ENCODE assay signal across 8 cellular contexts in the genomic region with DNA sequence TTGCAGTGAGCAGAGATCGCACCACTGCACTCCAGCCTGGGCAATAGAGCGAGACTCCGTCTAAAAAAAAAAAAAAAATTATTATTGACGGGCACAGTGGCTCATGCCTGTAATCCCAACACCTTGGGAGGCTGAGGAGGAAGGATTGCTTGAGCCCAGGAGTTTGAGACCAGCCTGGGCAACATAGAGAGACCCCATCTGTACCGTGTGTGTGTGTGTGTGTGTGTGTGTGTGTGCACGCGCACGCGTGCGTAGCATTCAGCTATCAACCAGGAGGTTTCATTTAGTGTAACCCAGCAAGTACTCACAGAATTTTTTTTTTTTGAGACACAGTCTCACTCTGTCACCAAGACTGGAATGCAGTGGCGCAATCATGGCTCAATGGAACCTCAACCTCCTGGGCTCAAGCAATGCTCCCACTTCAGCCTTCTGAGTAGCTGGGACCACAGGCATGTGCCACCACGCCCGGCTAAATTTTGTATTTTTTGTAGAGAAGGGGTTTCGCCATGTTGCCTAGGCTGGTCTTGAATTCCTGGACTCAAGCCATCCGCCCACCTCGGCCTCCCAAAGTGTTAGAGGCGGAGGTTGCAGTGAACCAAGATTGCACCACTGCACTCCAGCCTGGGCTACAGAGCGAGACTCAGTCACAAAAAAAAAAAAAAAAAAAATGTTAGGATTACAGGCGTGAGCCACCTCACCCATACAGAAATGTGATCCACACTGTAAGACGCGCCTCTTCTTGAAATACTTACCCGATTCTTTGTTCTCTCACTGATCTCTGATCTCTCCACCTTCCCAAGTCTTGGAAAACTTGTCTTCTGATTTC. TPM values are rescaled to one million over a fixed set of nuclear protein-coding genes. Genes with fewer than 3 reads are reported as not detected.
DNase-seq lines count a peak whose midpoint lies in the region; ATAC-seq, FAIRE-seq and TF ChIP-seq lines count a peak whose summit lies in the region.
"Not testable (repeated sequence)": the region's sequence is repeated elsewhere in the genome, so short reads cannot be mapped to it uniquely, and the experiment has no call there.

No MANE protein-coding gene starts in this region.

- CTCF ChIA-PET in A549 (lab: Yijun Ruan, JAX) (interaction anchor here (0.7 to 21.3 kb wide), 7 partner anchors 8 to 212 kb away, joined by 3 to 435 read pairs (median 4); partner anchors contain the start of gene IMPA2), OCI-LY7 (lab: Charles Lee; ENCODE audit: unreplicated experiment) (interaction anchor here (0.6 kb wide), 1 partner anchor 9 kb away, joined by 3 read pairs; no protein-coding TSS in a partner anchor)
- CTCF ChIA-PET in naive thymus-derived CD4-positive, alpha-beta T cell (lab: Charles Lee), result interaction anchor here (1.9 kb wide), 1 partner anchor 8 kb away, joined by 9 read pairs; no protein-coding TSS in a partner anchor

- FAIRE-seq in A549 (lab: Jason Lieb, UNC), result not testable (repeated sequence)

- not testable (repeated sequence) for H3K27me3 Mint-ChIP-seq in H9 (ENCODE audit: low read depth); activated naive CD8-positive, alpha-beta T cell treated with anti-CD3 and anti-CD28 coated beads, Interleukin-2, amount 10 ng/mL, durations not matched to agents 7 days and 5 days; endodermal cell (ENCODE audit: insufficient read depth); naive thymus-derived CD4-positive, alpha-beta T cell

- peaks cover 35% of the 10 kb centered on the region for H3K4me1 ChIP-seq in A549
- H3K4me1 ChIP-seq in H9 (ENCODE audit: insufficient read depth, low read length); OCI-LY7 (ENCODE audit: insufficient read depth, low read length, poor library complexity, severe bottlenecking); endodermal cell (ENCODE audit: control insufficient read depth, insufficient read depth, low read length); naive thymus-derived CD4-positive, alpha-beta T cell (ENCODE audit: control insufficient read depth in 2 of 2, insufficient read depth in 2 of 2, low read length in 2 of 2): not testable (repeated sequence)
- peaks cover 12% of the 10 kb centered on the region for H3K4me1 ChIP-seq in iPS-18a (ENCODE audit: control insufficient read depth, low read depth, low read length)
- H3K4me1 ChIP-seq in smooth muscle cell (ENCODE audit: low read depth), result peaks cover 19% of the 10 kb centered on the region

- TF ChIP-seq EP300 in A549 (IDR thresholded peaks at IDR 0.05), result not testable (repeated sequence)

- H3F3A ChIP-seq in smooth muscle cell (ENCODE audit: low read depth), result peaks cover 22% of the 10 kb centered on the region

- H3K4me3 ChIP-seq in A549 (peak overlapping the region; percentile 49; the same call in 1 of the 3 replicates), iPS-18a (ENCODE audit: low read length) (peak overlapping the region; percentile 82), smooth muscle cell (peak overlapping the region; percentile 42)
- H3K4me3 ChIP-seq in OCI-LY7 (ENCODE audit: low read depth, low read length, poor library complexity, severe bottlenecking); endodermal cell (ENCODE audit: low read length); naive thymus-derived CD4-positive, alpha-beta T cell (ENCODE audit: low read length): not testable (repeated sequence)

- not testable (repeated sequence) for H2BK12ac ChIP-seq in H9 (ENCODE audit: insufficient read length, low read depth, low read length)

- H4K8ac ChIP-seq in H9 (replicated peaks; ENCODE audit: insufficient read length, low read depth, low read length), result not testable (repeated sequence)

- POLR2A ChIA-PET in A549 (lab: Yijun Ruan, JAX), result interaction anchor here (1.1 to 4.7 kb wide), 5 partner anchors 8 to 49 kb away, joined by 3 to 50 read pairs (median 4); partner anchors contain the start of gene IMPA2
- POLR2A ChIA-PET in OCI-LY7 (lab: Charles Lee), result interaction anchor here (0.7 kb wide), 2 partner anchors 10 to 267 kb away, joined by 3 to 4 read pairs; no protein-coding TSS in a partner anchor
- POLR2A ChIA-PET in activated naive CD8-positive, alpha-beta T cell treated with anti-CD3 and anti-CD28 coated beads, Interleukin-2, amount 10 ng/mL, durations not matched to agents 7 days and 5 days (lab: Charles Lee), result interaction anchor here (0.8 to 2.6 kb wide), 3 partner anchors 16 to 35 kb away, joined by 3 to 10 read pairs (median 3); partner anchors contain the start of gene IMPA2
- POLR2A ChIA-PET in naive thymus-derived CD4-positive, alpha-beta T cell (lab: Charles Lee), result interaction anchor here (0.6 to 1.3 kb wide), 2 partner anchors 36 to 97 kb away, joined by 3 read pairs; no protein-coding TSS in a partner anchor

- H3K23me2 ChIP-seq in H9 (ENCODE audit: insufficient read length, low read depth, low read length, poor library complexity, severe bottlenecking), result not testable (repeated sequence)

- not testable (repeated sequence) for H2BK20ac ChIP-seq in H9 (ENCODE audit: low read depth, low read length, poor library complexity, severe bottlenecking)

- not testable (repeated sequence) for H3K14ac ChIP-seq in H9 (ENCODE audit: insufficient read depth, low read length)

- not testable (repeated sequence) for H4K5ac ChIP-seq in H9 (ENCODE audit: insufficient read length, low read depth, low read length)

- H3K79me1 ChIP-seq in H9 (ENCODE audit: insufficient read depth, low read depth, low read length, poor library complexity, severe bottlenecking), result not testable (repeated sequence)

- not testable (repeated sequence) for H4K20me1 ChIP-seq in H9 (ENCODE audit: control insufficient read depth, insufficient read depth, insufficient read length); OCI-LY7 (ENCODE audit: insufficient read depth, low read length); smooth muscle cell (ENCODE audit: low read depth)

- intact Hi-C loops in OCI-LY7 (cut with micrococcal nuclease; ENCODE audit: unreplicated experiment), result not testable (repeated sequence)
- intact Hi-C loops in naive thymus-derived CD4-positive, alpha-beta T cell (cut with micrococcal nuclease), result loop anchor here (2.0 kb wide), 1 partner anchor 37 kb away; the partner anchor contains the start of gene MPPE1 (in 2 of the 2)

- not testable (repeated sequence) for H2AFZ ChIP-seq in H9 (ENCODE audit: low read length); smooth muscle cell (ENCODE audit: low read depth)
- H2AFZ ChIP-seq in OCI-LY7 (ENCODE audit: low read length), result peak overlapping the region; percentile 72

- H3K18ac ChIP-seq in H9 (ENCODE audit: insufficient read length, low read depth, low read length), result not testable (repeated sequence)

- not testable (repeated sequence) for H4K91ac ChIP-seq in H9 (ENCODE audit: insufficient read length, low read depth, low read length)

- not testable (repeated sequence) for H2BK5ac ChIP-seq in H9 (ENCODE audit: insufficient read length, low read length)

- H3K36me3 ChIP-seq in OCI-LY7 (ENCODE audit: insufficient read depth, low read length); endodermal cell (ENCODE audit: control insufficient read depth, insufficient read depth, low read length); iPS-18a (ENCODE audit: control insufficient read depth, low read depth, low read length); naive thymus-derived CD4-positive, alpha-beta T cell (ENCODE audit: control insufficient read depth in 2 of 3, insufficient read depth in 3 of 3, low read length in 3 of 3); smooth muscle cell (ENCODE audit: low read depth): not testable (repeated sequence)

- not testable (repeated sequence) for H3K56ac ChIP-seq in H9 (ENCODE audit: insufficient read length, low read depth, low read length)

- H3K9me3 Mint-ChIP-seq in H9; activated naive CD8-positive, alpha-beta T cell treated with anti-CD3 and anti-CD28 coated beads, Interleukin-2, amount 10 ng/mL, durations not matched to agents 7 days and 5 days; endodermal cell; naive thymus-derived CD4-positive, alpha-beta T cell: not testable (repeated sequence)

- H3K4me1 Mint-ChIP-seq in H9 (peaks cover 19 to 25% of the 10 kb centered on the region in 2 experiments), endodermal cell (peaks cover 22% of the 10 kb centered on the region)
- H3K4me1 Mint-ChIP-seq in activated naive CD8-positive, alpha-beta T cell treated with anti-CD3 and anti-CD28 coated beads, Interleukin-2, amount 10 ng/mL, durations not matched to agents 7 days and 5 days, result not testable (repeated sequence)
- peaks cover 4 to 17% (median 10%) of the 10 kb centered on the region in 7 donors for H3K4me1 Mint-ChIP-seq in naive thymus-derived CD4-positive, alpha-beta T cell

- not testable (repeated sequence) for H3K9me2 ChIP-seq in OCI-LY7 (ENCODE audit: insufficient read depth, low read length)

- H3K79me2 ChIP-seq in H9 (ENCODE audit: insufficient read depth, low read length); OCI-LY7 (ENCODE audit: insufficient read depth, low read depth, low read length); smooth muscle cell (ENCODE audit: low read depth): not testable (repeated sequence)

- not testable (repeated sequence) for H3K4ac ChIP-seq in H9 (ENCODE audit: low read depth, low read length)

- not testable (repeated sequence) for DNase-seq in A549 (ENCODE audit: low read depth in 1 of 2, low spot score in 1 of 2); H9; OCI-LY7 (ENCODE audit: low spot score); activated naive CD8-positive, alpha-beta T cell treated with anti-CD3 and anti-CD28 coated beads, Interleukin-2, amount 10 ng/mL, durations not matched to agents 7 days and 5 days; endodermal cell; naive thymus-derived CD4-positive, alpha-beta T cell; smooth muscle cell (lab: John Stamatoyannopoulos, UW; ENCODE audit: unreplicated experiment)

- H3K9ac ChIP-seq in H9 (ENCODE audit: extremely low read depth, insufficient read length, low read length); endodermal cell (ENCODE audit: extremely low read depth, low read length, poor library complexity, severe bottlenecking); iPS-18a (ENCODE audit: low read length): not testable (repeated sequence)
- H3K9ac ChIP-seq in smooth muscle cell (ENCODE audit: low read depth), result peak overlapping the region; percentile 72

- H3K36me3 Mint-ChIP-seq in H9 (ENCODE audit: insufficient read depth in 1 of 3, low read depth in 3 of 3); activated naive CD8-positive, alpha-beta T cell treated with anti-CD3 and anti-CD28 coated beads, Interleukin-2, amount 10 ng/mL, durations not matched to agents 7 days and 5 days; endodermal cell (ENCODE audit: low read depth); naive thymus-derived CD4-positive, alpha-beta T cell: not testable (repeated sequence)

- TF ChIP-seq POLR2A in A549 (IDR thresholded peaks at IDR 0.05; ENCODE audit: low read length), result not testable (repeated sequence)

- H3K9me3 ChIP-seq in A549; H9 (ENCODE audit: control insufficient read depth, low read depth, low read length); OCI-LY7 (ENCODE audit: low read length); endodermal cell (ENCODE audit: control insufficient read depth, low read length); iPS-18a (ENCODE audit: control insufficient read depth, low read depth, low read length); naive thymus-derived CD4-positive, alpha-beta T cell (ENCODE audit: control insufficient read depth in 2 of 3, low read length in 3 of 3); smooth muscle cell (replicated peaks; ENCODE audit: low read depth): not testable (repeated sequence)

- H3K4me3 Mint-ChIP-seq in H9, endodermal cell: not testable (repeated sequence)
- peak overlapping the region; percentile 29 for H3K4me3 Mint-ChIP-seq in activated naive CD8-positive, alpha-beta T cell treated with anti-CD3 and anti-CD28 coated beads, Interleukin-2, amount 10 ng/mL, durations not matched to agents 7 days and 5 days
- peak overlapping the region in 7 of 10 donors; percentile 0 to 97 (median 86) for H3K4me3 Mint-ChIP-seq in naive thymus-derived CD4-positive, alpha-beta T cell

- H3K23ac ChIP-seq in H9 (ENCODE audit: insufficient read length, low read depth, low read length), result not testable (repeated sequence)

- not testable (repeated sequence) for TF ChIP-seq CTCF in A549 (IDR thresholded peaks at IDR 0.05); H9 (conservative IDR thresholded peaks at IDR 0.05); OCI-LY7 (conservative IDR thresholded peaks at IDR 0.05; ENCODE audit: low read length); endodermal cell (conservative IDR thresholded peaks at IDR 0.05); smooth muscle cell (IDR thresholded peaks at IDR 0.05; ENCODE audit: borderline replicate concordance, insufficient read depth, poor library complexity, severe bottlenecking)

- not testable (repeated sequence) for H3K27me3 ChIP-seq in H9 (ENCODE audit: insufficient read depth, low read length); endodermal cell (ENCODE audit: control insufficient read depth, insufficient read depth, low read length, poor library complexity, severe bottlenecking); iPS-18a (ENCODE audit: control insufficient read depth, insufficient read depth, low read length); naive thymus-derived CD4-positive, alpha-beta T cell (ENCODE audit: control insufficient read depth in 2 of 2, insufficient read depth in 2 of 2, low read length in 2 of 2); smooth muscle cell (ENCODE audit: low read depth)

- not testable (repeated sequence) for H2AK5ac ChIP-seq in H9 (ENCODE audit: insufficient read length, low read length)

- not testable (repeated sequence) for H2BK15ac ChIP-seq in H9 (ENCODE audit: low read depth, low read length)

- not testable (repeated sequence) for ATAC-seq in A549; activated naive CD8-positive, alpha-beta T cell treated with anti-CD3 and anti-CD28 coated beads, Interleukin-2, amount 10 ng/mL, durations not matched to agents 7 days and 5 days (ENCODE audit: low read depth); naive thymus-derived CD4-positive, alpha-beta T cell

- not testable (repeated sequence) for H3T11ph ChIP-seq in H9 (ENCODE audit: low read length)

- H3K27ac ChIP-seq in A549 (peak overlapping the region; percentile 98 to 100), smooth muscle cell (ENCODE audit: low read depth) (peak overlapping the region; percentile 85)
- H3K27ac ChIP-seq in H9 (ENCODE audit: insufficient read length, low read depth, low read length); OCI-LY7 (ENCODE audit: low read depth, low read length, poor library complexity, severe bottlenecking); endodermal cell (ENCODE audit: low read depth, low read length); iPS-18a (ENCODE audit: low read length); naive thymus-derived CD4-positive, alpha-beta T cell (ENCODE audit: low read depth, low read length): not testable (repeated sequence)

- 81% methylated on average over 17 of the region's 22 CpGs for WGBS in A549 (ENCODE audit: missing lambda C conversion rate)
- no CpG with 5 or more reads among the region's 22 CpGs for WGBS in H9 (ENCODE audit: extremely low coverage, insufficient read length, low lambda C conversion rate)
- 90 to 91% methylated on average over 8 to 22 of the region's 22 CpGs for WGBS in endodermal cell (ENCODE audit: insufficient coverage in 1 of 2, insufficient read length in 1 of 2), 2 experiments
- WGBS in smooth muscle cell (ENCODE audit: low lambda C conversion rate), result 59% methylated on average over 22 of the region's 22 CpGs

- not testable (repeated sequence) for BruUV-seq in OCI-LY7 (replicated peaks; lab: Mats Ljungman, UMichigan)

- H3K27ac Mint-ChIP-seq in H9; activated naive CD8-positive, alpha-beta T cell treated with anti-CD3 and anti-CD28 coated beads, Interleukin-2, amount 10 ng/mL, durations not matched to agents 7 days and 5 days: not testable (repeated sequence)
- peak overlapping the region; percentile 75 for H3K27ac Mint-ChIP-seq in endodermal cell
- H3K27ac Mint-ChIP-seq in naive thymus-derived CD4-positive, alpha-beta T cell, result peak overlapping the region in 3 of 9 donors; percentile 14 to 91 (median 48)

- not testable (repeated sequence) for TF ChIP-seq RAD21 in A549 (conservative IDR thresholded peaks at IDR 0.05 in 1 of 2, IDR thresholded peaks at IDR 0.05 in 1 of 2)

- H3K4me2 ChIP-seq in A549 (peak overlapping the region; percentile 76), H9 (ENCODE audit: insufficient read depth, insufficient read length, low read length) (peak overlapping the region; percentile 7), smooth muscle cell (peak overlapping the region; percentile 83)
- not testable (repeated sequence) for H3K4me2 ChIP-seq in OCI-LY7 (ENCODE audit: low read length)

- H2BK120ac ChIP-seq in H9 (ENCODE audit: low read depth, low read length, poor library complexity, severe bottlenecking), result not testable (repeated sequence)

RNA-seq across cellular contexts. Expression of gene IMPA2, which starts 35.3 kb away (rescaled TPM):
- polyA plus RNA-seq in A549 (2011; rRNA removed), result 35.1 and 41.0 TPM in 2 replicates
- 59.4 and 75.6 TPM in 2 replicates for polyA plus RNA-seq in A549 (2012; cell fraction: cytosol; rRNA removed)
- 72.3 and 88.3 TPM in 2 replicates for polyA plus RNA-seq in A549 (2012; cell fraction: nucleus; rRNA removed)
- 50.9 to 75.6 TPM (median 65.3 TPM) in 3 replicates for polyA plus RNA-seq in A549 (2017; fragmentation: RNase III; extraction: RNeasy Plus Mini Kit Qiagen cat#74134 plus additional on column Dnase treatment)
- polyA minus RNA-seq in A549 (2011; rRNA and poly(A)+ RNA removed), result 30.7 and 42.3 TPM in 2 replicates
- 69.1 and 73.8 TPM in 2 replicates for total RNA-seq in H9 (2021)
- 35.0 and 59.0 TPM in 2 replicates for total RNA-seq in OCI-LY7 (2014; rRNA removed; shearing (Covaris generic))
- total RNA-seq in OCI-LY7 (2022), result 51.9 and 55.8 TPM in 2 replicates
- 10 to 100 TPM; 12.5 to 15.4 TPM for total RNA-seq in activated naive CD8-positive, alpha-beta T cell treated with anti-CD3 and anti-CD28 coated beads, Interleukin-2, amount 10 ng/mL, durations not matched to agents 7 days and 5 days
- 10 to 100 TPM; 68.0 to 88.9 TPM for total RNA-seq in endodermal cell
- 62.2 TPM for polyA plus RNA-seq in endodermal cell (2013, experiment 1 of 2)
- polyA plus RNA-seq in endodermal cell (2013, experiment 2 of 2), result 51.6 TPM
- 10 to 100 TPM in 2 of 5 experiments, 1 to 10 TPM in 3; 4.9 to 27.8 (median 6.5) TPM for total RNA-seq in naive thymus-derived CD4-positive, alpha-beta T cell
- polyA plus RNA-seq in naive thymus-derived CD4-positive, alpha-beta T cell, result 1 to 10 TPM; 7.8 to 8.9 TPM
- total RNA-seq in smooth muscle cell, result 9.9 and 10.5 TPM in 2 replicates
- polyA plus RNA-seq in smooth muscle cell, result 17.8 and 22.4 TPM in 2 replicates

RNA-seq across cellular contexts. Expression of gene MPPE1, which starts 37.9 kb away (rescaled TPM):
- 23.2 and 26.4 TPM in 2 replicates for polyA plus RNA-seq in A549 (2011; rRNA removed)
- polyA plus RNA-seq in A549 (2012; cell fraction: cytosol; rRNA removed), result 13.3 and 15.1 TPM in 2 replicates
- 29.2 and 33.9 TPM in 2 replicates for polyA plus RNA-seq in A549 (2012; cell fraction: nucleus; rRNA removed)
- 18.5 to 20.4 TPM (median 19.5 TPM) in 3 replicates for polyA plus RNA-seq in A549 (2017; fragmentation: RNase III; extraction: RNeasy Plus Mini Kit Qiagen cat#74134 plus additional on column Dnase treatment)
- 12.9 and 18.9 TPM in 2 replicates for polyA minus RNA-seq in A549 (2011; rRNA and poly(A)+ RNA removed)
- 12.7 and 13.2 TPM in 2 replicates for total RNA-seq in H9 (2021)
- total RNA-seq in OCI-LY7 (2014; rRNA removed; shearing (Covaris generic)), result 26.5 and 32.5 TPM in 2 replicates
- 40.1 and 53.0 TPM in 2 replicates for total RNA-seq in OCI-LY7 (2022)
- total RNA-seq in activated naive CD8-positive, alpha-beta T cell treated with anti-CD3 and anti-CD28 coated beads, Interleukin-2, amount 10 ng/mL, durations not matched to agents 7 days and 5 days, result 10 to 100 TPM; 60.4 to 61.1 TPM
- 10 to 100 TPM; 27.3 to 33.5 TPM for total RNA-seq in endodermal cell
- polyA plus RNA-seq in endodermal cell (2013, experiment 1 of 2), result 19.5 TPM
- 14.6 TPM for polyA plus RNA-seq in endodermal cell (2013, experiment 2 of 2)
- 10 to 100 TPM; 61.9 to 88.0 (median 86.2) TPM for total RNA-seq in naive thymus-derived CD4-positive, alpha-beta T cell
- 10 to 100 TPM; 45.6 to 47.7 TPM for polyA plus RNA-seq in naive thymus-derived CD4-positive, alpha-beta T cell
- total RNA-seq in smooth muscle cell, result 28.5 and 73.1 TPM in 2 replicates
- 33.6 and 36.7 TPM in 2 replicates for polyA plus RNA-seq in smooth muscle cell
